8 cellular contexts compared by ENCODE assay signal in genomic region chr3:194486540-194487288, GRCh38. TPM values are rescaled to one million over a fixed set of nuclear protein-coding genes. Genes with fewer than 3 reads are reported as not detected.
DNase-seq lines count a peak whose midpoint lies in the region; ATAC-seq and TF ChIP-seq lines count a peak whose summit lies in the region.

ATP13A3 (minus strand) TSS chr3:194487002; CDS start chr3:194462190, 24,812 bp downstream.

- peak within 1 kb of the TSS; percentile 93 for H3K27ac ChIP-seq in cardiac muscle cell

- H3K4me1 ChIP-seq in adipocyte (ENCODE audit: control insufficient read depth, insufficient read depth, low read length) (peaks cover 62% of the 10 kb centered on the region), cardiac muscle cell (ENCODE audit: low read depth) (peaks cover 28% of the 10 kb centered on the region)

- peak within 1 kb of the TSS; percentile 98 for H3K27ac Mint-ChIP-seq in type B pancreatic cell

- DNase-seq in NCI-H1436 (lab: John Stamatoyannopoulos, UW) (peak; percentile 95), T follicular helper cell (ENCODE audit: low read depth) (peak; percentile 87), adipocyte (ENCODE audit: low read depth) (peak; percentile 97), cardiac muscle cell (ENCODE audit: low read depth in 1 of 2, low spot score in 1 of 2) (peak; percentile 93 to 97), pons (ENCODE audit: low spot score) (peak; percentile 91), type B pancreatic cell (ENCODE audit: extremely low spot score, unreplicated experiment) (peak; percentile 89)

- H3K36me3 ChIP-seq in adipocyte (ENCODE audit: control insufficient read depth, insufficient read depth, low read length, severe bottlenecking) (peaks cover 14% of the 10 kb centered on the region), cardiac muscle cell (no peaks in the 10 kb centered on the region)

- H3K27me3 ChIP-seq in adipocyte (replicated peaks; ENCODE audit: control insufficient read depth, insufficient read depth, low read length) (no peaks in the 10 kb centered on the region), cardiac muscle cell (no peaks in the 10 kb centered on the region)

- peaks cover 11% of the 10 kb centered on the region for H3K36me3 Mint-ChIP-seq in type B pancreatic cell

- H3K9me3 Mint-ChIP-seq in type B pancreatic cell = peaks cover 6% of the 10 kb centered on the region

- H3K9me3 ChIP-seq in adipocyte (ENCODE audit: control insufficient read depth, low read length) (no peaks in the 10 kb centered on the region), cardiac muscle cell (ENCODE audit: low read depth) (no peaks in the 10 kb centered on the region)

- peak within 1 kb of the TSS; percentile 96 for H3K4me3 Mint-ChIP-seq in type B pancreatic cell

- peak within 1 kb of the TSS; percentile 97 for H3K9ac ChIP-seq in adipocyte (ENCODE audit: low read length)

- peak; percentile 65 for ATAC-seq in HG02763 (IDR thresholded peaks at IDR 0.05; ENCODE audit: unreplicated experiment)

- H3K4me3 ChIP-seq in GM12875 (ENCODE audit: low read depth, low read length) (peak within 1 kb of the TSS; percentile 96), adipocyte (ENCODE audit: low read length) (peak within 1 kb of the TSS; percentile 97), cardiac muscle cell (peak within 1 kb of the TSS; percentile 84)

- TF ChIP-seq CTCF in GM12875 (IDR thresholded peaks at IDR 0.05; ENCODE audit: borderline replicate concordance, insufficient read depth, low read depth, low read length) (no peak), cardiac muscle cell (IDR thresholded peaks at IDR 0.05; ENCODE audit: low read depth, low read length) (no peak), type B pancreatic cell (conservative IDR thresholded peaks at IDR 0.05) (no peak)

- peaks cover 7% of the 10 kb centered on the region for H3K27me3 Mint-ChIP-seq in type B pancreatic cell

- peaks cover 21% of the 10 kb centered on the region for H3K4me1 Mint-ChIP-seq in type B pancreatic cell (ENCODE audit: unreplicated experiment)

RNA-seq across cellular contexts. Expression of gene ATP13A3, which starts in this region (rescaled TPM):
- total RNA-seq in cardiac muscle cell (262 and 293 TPM in 2 replicates), type B pancreatic cell (ENCODE audit: low replicate concordance) (73.8 and 80.3 TPM in 2 replicates)
- polyA plus RNA-seq in cardiac muscle cell = 51.8 and 74.5 TPM in 2 replicates

Comparison
In these comparisons a context has a peak if more than half of its experiments do, and no peak if none do; other contexts are left out.
1. Peak in every context shown above with its lines: DNase-seq, ATAC-seq, H3K4me3 ChIP-seq and H3K27ac ChIP-seq.